Comparison of ENCODE assay signal across 26 cellular contexts in the genomic region with DNA sequence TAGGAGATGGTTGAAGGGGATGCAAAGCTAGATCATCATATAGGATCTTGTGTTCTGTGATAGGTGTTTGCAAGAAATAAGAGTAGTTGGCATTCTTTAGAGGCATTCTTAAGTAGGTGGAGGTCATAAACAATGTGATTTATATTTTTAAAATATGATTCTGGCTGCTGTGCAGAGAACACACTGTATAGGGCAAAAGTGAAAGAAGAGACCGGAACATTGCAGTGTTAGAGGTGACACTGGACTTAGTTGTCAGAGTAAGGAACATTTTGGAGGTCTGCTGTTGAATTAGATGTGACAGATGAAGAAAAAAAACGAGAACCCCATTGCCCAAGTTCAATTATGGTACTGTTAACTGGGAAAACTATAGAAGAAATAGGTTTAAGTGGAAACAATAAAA.
"Had no signal": no experiment of that assay in that cellular context is flagged by ENCODE, and none has a peak within 500 bp of the region (broad histone marks: within the 10 kb centered on the region; RNA-seq: fewer than 3 reads in every experiment).

No MANE protein-coding gene starts in this region.

- DNase-seq: activated CD4-positive, alpha-beta memory T cell treated with anti-CD3 and anti-CD28 coated beads for 36 hours; activated CD4-positive, alpha-beta T cell treated with anti-CD3 and anti-CD28 coated beads, Interleukin-2, amount 10 ng/mL, durations not matched to agents 24 days and 14 days; activated CD4-positive, CD25-positive, alpha-beta regulatory T cell treated with anti-CD3 and anti-CD28 coated beads, Interleukin-2, amount 50 U/mL, for 72 hours; activated CD8-positive, alpha-beta memory T cell treated with anti-CD3 and anti-CD28 coated beads, Interleukin-2, amount 50 U/mL, for 4 hours; activated gamma-delta T cell; activated naive CD4-positive, alpha-beta T cell treated with anti-CD3 and anti-CD28 coated beads, Interleukin-2, amount 10 ng/mL, durations not matched to agents 7 days and 5 days; activated T-cell treated with anti-CD3 and anti-CD28 coated beads, Interleukin-2, amount 50 U/mL, for 1 hour; effector CD8-positive, alpha-beta T cell; esophagus squamous epithelium; hippocampal formation; immature natural killer cell; mesendoderm; natural killer cell; posterior cingulate gyrus; right lobe of liver; small intestine; stimulated activated CD4-positive, alpha-beta T cell treated with anti-CD3 and anti-CD28 coated beads, Interleukin-4, amount 100 ng/mL, for 24 hours; T-helper 2 cell; trophoblast cell had no signal

- ATAC-seq: left lobe of liver; natural killer cell; right lobe of liver; stimulated activated effector memory CD8-positive, alpha-beta T cell treated with anti-CD3 and anti-CD28 coated beads, Interleukin-12 subunit alpha, Interleukin-12 subunit beta, amount 100 ng/mL, for 72 hours had no signal

- H3K9me3 Mint-ChIP-seq: activated CD4-positive, alpha-beta memory T cell treated with anti-CD3 and anti-CD28 coated beads for 36 hours; activated CD4-positive, alpha-beta T cell treated with anti-CD3 and anti-CD28 coated beads, Interleukin-2, amount 10 ng/mL, durations not matched to agents 24 days and 14 days; activated naive CD4-positive, alpha-beta T cell treated with anti-CD3 and anti-CD28 coated beads, Interleukin-2, amount 10 ng/mL, durations not matched to agents 7 days and 5 days; immature natural killer cell; natural killer cell; neural progenitor cell; stimulated activated effector memory CD8-positive, alpha-beta T cell treated with anti-CD3 and anti-CD28 coated beads, Interleukin-12 subunit alpha, Interleukin-12 subunit beta, amount 100 ng/mL, for 72 hours; stimulated activated naive CD8-positive, alpha-beta T cell treated with anti-CD3 and anti-CD28 coated beads, Interleukin-15, Interleukin-2, amounts not matched to agents 100 ng/mL and 50 ng/mL, for 24 hours had no signal

- H3K27ac Mint-ChIP-seq: activated CD4-positive, alpha-beta memory T cell treated with anti-CD3 and anti-CD28 coated beads for 36 hours; activated CD4-positive, alpha-beta T cell treated with anti-CD3 and anti-CD28 coated beads, Interleukin-2, amount 10 ng/mL, durations not matched to agents 24 days and 14 days; activated naive CD4-positive, alpha-beta T cell treated with anti-CD3 and anti-CD28 coated beads, Interleukin-2, amount 10 ng/mL, durations not matched to agents 7 days and 5 days; immature natural killer cell; neural progenitor cell; stimulated activated effector memory CD8-positive, alpha-beta T cell treated with anti-CD3 and anti-CD28 coated beads, Interleukin-12 subunit alpha, Interleukin-12 subunit beta, amount 100 ng/mL, for 72 hours; stimulated activated naive CD8-positive, alpha-beta T cell treated with anti-CD3 and anti-CD28 coated beads, Interleukin-15, Interleukin-2, amounts not matched to agents 100 ng/mL and 50 ng/mL, for 24 hours had no signal

- H3K4me1 Mint-ChIP-seq: neural progenitor cell had no signal

- H3K36me3 ChIP-seq: neural progenitor cell, right lobe of liver, thoracic aorta had no signal

- H3K4me1 ChIP-seq: esophagus squamous epithelium had no signal

- H3K9me3 ChIP-seq: esophagus squamous epithelium, right lobe of liver, thoracic aorta had no signal

- H3K4me3 ChIP-seq: esophagus squamous epithelium, lung, neural progenitor cell, right lobe of liver, thoracic aorta had no signal

- H3K4me3 Mint-ChIP-seq: activated CD4-positive, alpha-beta memory T cell treated with anti-CD3 and anti-CD28 coated beads for 36 hours; activated CD4-positive, alpha-beta T cell treated with anti-CD3 and anti-CD28 coated beads, Interleukin-2, amount 10 ng/mL, durations not matched to agents 24 days and 14 days; activated naive CD4-positive, alpha-beta T cell treated with anti-CD3 and anti-CD28 coated beads, Interleukin-2, amount 10 ng/mL, durations not matched to agents 7 days and 5 days; immature natural killer cell; natural killer cell; neural progenitor cell; stimulated activated effector memory CD8-positive, alpha-beta T cell treated with anti-CD3 and anti-CD28 coated beads, Interleukin-12 subunit alpha, Interleukin-12 subunit beta, amount 100 ng/mL, for 72 hours; stimulated activated naive CD8-positive, alpha-beta T cell treated with anti-CD3 and anti-CD28 coated beads, Interleukin-15, Interleukin-2, amounts not matched to agents 100 ng/mL and 50 ng/mL, for 24 hours had no signal

- H3K27me3 Mint-ChIP-seq: activated CD4-positive, alpha-beta memory T cell treated with anti-CD3 and anti-CD28 coated beads for 36 hours; activated CD4-positive, alpha-beta T cell treated with anti-CD3 and anti-CD28 coated beads, Interleukin-2, amount 10 ng/mL, durations not matched to agents 24 days and 14 days; activated naive CD4-positive, alpha-beta T cell treated with anti-CD3 and anti-CD28 coated beads, Interleukin-2, amount 10 ng/mL, durations not matched to agents 7 days and 5 days; stimulated activated naive CD8-positive, alpha-beta T cell treated with anti-CD3 and anti-CD28 coated beads, Interleukin-15, Interleukin-2, amounts not matched to agents 100 ng/mL and 50 ng/mL, for 24 hours had no signal

- H3K27me3 ChIP-seq: esophagus squamous epithelium, neural progenitor cell, right lobe of liver had no signal

- H3K36me3 Mint-ChIP-seq: natural killer cell had no signal

- H3K27ac ChIP-seq: epithelial cell of prostate, esophagus squamous epithelium, neural progenitor cell, right lobe of liver, thoracic aorta had no signal
